Comparison of ENCODE assay signal across 8 cellular contexts in genomic region chrX:49268702-49269009, GRCh38. TPM values are rescaled to one million over a fixed set of nuclear protein-coding genes. Genes with fewer than 3 reads are reported as not detected.
A peak's percentile ranks its signal among the peaks of the same experiment; 100 is the strongest.
DNase-seq lines count a peak whose midpoint lies in the region; ATAC-seq and TF ChIP-seq lines count a peak whose summit lies in the region.

No MANE protein-coding gene starts in this region.

- H3K27ac Mint-ChIP-seq in naive B cell: peak overlapping the region; percentile 97 to 100 (median 98)

- peaks cover 0 to 5% (median 1%) of the 10 kb centered on the region in 7 donors for H3K9me3 Mint-ChIP-seq in naive B cell

- H3K4me3 ChIP-seq in AG04449 (ENCODE audit: low read depth, low read length) (peak overlapping the region; percentile 62), KMS-11 (IDR thresholded peaks at IDR 0.05; ENCODE audit: insufficient read depth, low read depth, low read length) (no peak overlapping the region), choroid plexus epithelial cell (ENCODE audit: low read depth, low read length) (peak overlapping the region; percentile 60)

- H3K4me1 ChIP-seq in KMS-11 (ENCODE audit: low read depth, poor library complexity, severe bottlenecking): peaks cover 19% of the 10 kb centered on the region

- TF ChIP-seq CTCF in AG04449 (IDR thresholded peaks at IDR 0.05; ENCODE audit: insufficient read depth, low read length, missing control alignments): no peak
- no peak for TF ChIP-seq CTCF in KMS-11 (conservative IDR thresholded peaks at IDR 0.05; ENCODE audit: low read depth, low read length)
- no peak for TF ChIP-seq CTCF in choroid plexus epithelial cell (conservative IDR thresholded peaks at IDR 0.05; ENCODE audit: low read depth, low read length)

- peaks cover 7% of the 10 kb centered on the region; the same call in 1 of the 2 replicates for H3K79me2 ChIP-seq in KMS-11 (ENCODE audit: insufficient read depth, low read depth)

- H3K4me2 ChIP-seq in KMS-11: peak overlapping the region; percentile 56

- CTCF ChIA-PET in AG04449 (lab: Yijun Ruan, JAX): interaction anchor here (1.0 kb wide), 1 partner anchor 113 kb away, joined by 3 read pairs; no protein-coding TSS in a partner anchor

- H4K20me1 ChIP-seq in KMS-11 (ENCODE audit: insufficient read depth): no peaks in the 10 kb centered on the region

- POLR2A ChIA-PET in AG04449 (lab: Yijun Ruan, JAX): interaction anchor here (1.0 to 1.4 kb wide), 2 partner anchors 34 to 78 kb away, joined by 3 read pairs; partner anchors contain the start of gene CCDC22

- peak overlapping the region; percentile 85 for H3K9ac ChIP-seq in KMS-11

- H2AFZ ChIP-seq in KMS-11 (ENCODE audit: low read depth): peak overlapping the region; percentile 62

- no peaks in the 10 kb centered on the region for H3K36me3 Mint-ChIP-seq in naive B cell

- DNase-seq in AG04449 (ENCODE audit: low read depth, low spot score) (no peak), choroid plexus epithelial cell (ENCODE audit: low read depth) (peak; percentile 10), naive B cell (no peak), DMS79 (lab: John Stamatoyannopoulos, UW) (no peak), NCI-H524 treated with DMSO at 0.1 percent for 48 hours (lab: John Stamatoyannopoulos, UW) (no peak)
- no peak for DNase-seq in activated CD4-positive, CD25-positive, alpha-beta regulatory T cell treated with anti-CD3 and anti-CD28 coated beads, Interleukin-2, amount 50 U/mL, for 72 hours

- H3K27me3 Mint-ChIP-seq in naive B cell: no peaks in the 10 kb centered on the region

- H3K36me3 ChIP-seq in KMS-11 (ENCODE audit: insufficient read depth): no peaks in the 10 kb centered on the region

- H3K4me3 Mint-ChIP-seq in naive B cell: peak overlapping the region; percentile 74 to 99 (median 98)

- peaks cover 16 to 37% (median 36%) of the 10 kb centered on the region in 3 donors for H3K4me1 Mint-ChIP-seq in naive B cell

- H3K27me3 ChIP-seq in KMS-11 (ENCODE audit: insufficient read depth, low read depth): no peaks in the 10 kb centered on the region

- ATAC-seq in naive B cell (ENCODE audit: low read depth in 2 of 2) (no peak), GM19351 (IDR thresholded peaks at IDR 0.05; ENCODE audit: unreplicated experiment) (no peak)

- H3K27ac ChIP-seq in KMS-11: peak overlapping the region; percentile 74

RNA-seq across cellular contexts. Expression of gene PPP1R3F, which starts 0.9 kb away (rescaled TPM):
- polyA plus RNA-seq in naive B cell (ENCODE audit: low read depth in 6 of 6): 10 to 100 TPM in 1 of 6 donors, 1 to 10 TPM in 5; 1.3 to 10.5 (median 2.4) TPM

RNA-seq across cellular contexts. Expression of gene FOXP3, which starts 4.1 kb away (rescaled TPM):
- under 1 TPM in 4 of 6 donors, not detected in 2; 0.15 to 0.32 (median 0.22) TPM for polyA plus RNA-seq in naive B cell (ENCODE audit: low read depth in 6 of 6)

RNA-seq across cellular contexts. Expression of gene CCDC22, which starts 33.4 kb away (rescaled TPM):
- 10 to 100 TPM; 19.5 to 37.1 (median 22.3) TPM for polyA plus RNA-seq in naive B cell (ENCODE audit: low read depth in 6 of 6)

RNA-seq across cellular contexts. Expression of gene GAGE10, which starts 34.8 kb away (rescaled TPM):
- not detected for polyA plus RNA-seq in naive B cell (ENCODE audit: low read depth in 6 of 6)

RNA-seq across cellular contexts. Expression of gene CACNA1F, which starts 35.5 kb away (rescaled TPM):
- under 1 TPM; 0.08 to 0.25 (median 0.14) TPM for polyA plus RNA-seq in naive B cell (ENCODE audit: low read depth in 6 of 6)
